In the genomic region with DNA sequence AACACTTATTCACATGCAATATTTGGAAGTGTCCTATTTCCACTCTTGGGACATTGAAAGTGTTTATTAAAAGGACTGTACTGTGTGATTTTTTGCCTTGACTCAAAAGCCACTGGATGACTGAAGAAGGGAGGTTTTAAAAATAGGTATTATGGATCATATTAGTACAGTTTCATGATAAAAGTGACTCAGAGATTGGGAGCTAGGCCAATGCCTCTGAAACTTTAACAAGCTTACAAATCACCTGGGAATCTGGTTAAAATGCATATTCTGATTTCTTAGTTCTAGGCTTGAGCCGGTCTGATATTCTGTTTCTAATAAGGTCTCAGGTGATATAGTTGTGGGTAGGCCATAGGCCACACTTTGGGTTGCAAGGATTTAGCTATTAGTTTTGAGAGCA, we compare ENCODE assay signal across 28 cellular contexts.
DNase-seq lines count a peak whose midpoint lies in the region; ATAC-seq and TF ChIP-seq lines count a peak whose summit lies in the region.
"Had no signal": no experiment of that assay in that cellular context is flagged by ENCODE, and none has a peak within 500 bp of the region (broad histone marks: within the 10 kb centered on the region; RNA-seq: fewer than 3 reads in every experiment).

No MANE protein-coding gene starts in this region.

- no peaks in the 10 kb centered on the region for H3K27me3 Mint-ChIP-seq in activated CD8-positive, alpha-beta memory T cell treated with anti-CD3 and anti-CD28 coated beads, Interleukin-2, amount 10 ng/mL, durations not matched to agents 7 days and 5 days
- H3K27me3 Mint-ChIP-seq: central memory CD8-positive, alpha-beta T cell had no signal

- H3K4me3 ChIP-seq in BLaER1 treated with 17β-estradiol and CSF1 and Interleukin-3, amounts not matched to agents 10 nM and 100 nM, result no peak overlapping the region
- H3K4me3 ChIP-seq in adrenal gland, result no peak overlapping the region
- H3K4me3 ChIP-seq: GM23338, pancreas had no signal

- no peak overlapping the region for H3K27ac Mint-ChIP-seq in activated CD8-positive, alpha-beta memory T cell treated with anti-CD3 and anti-CD28 coated beads, Interleukin-2, amount 10 ng/mL, durations not matched to agents 7 days and 5 days
- H3K27ac Mint-ChIP-seq: activated CD8-positive, alpha-beta T cell treated with anti-CD3 and anti-CD28 coated beads, Interleukin-2, amount 10 ng/mL, durations not matched to agents 7 days and 5 days; GM23338; HFFc6; mesothelial cell of epicardium; T-helper 1 cell treated with Interleukin-12 subunit alpha and Interleukin-12 subunit beta and Interleukin-4 antibody, amounts not matched to agents 30 μg/mL and 1 μg/mL, for 36 hours had no signal

- intact Hi-C loops in adrenal gland (cut with DNase I), result no loop called here

- no peaks in the 10 kb centered on the region for H3K4me1 Mint-ChIP-seq in activated CD8-positive, alpha-beta memory T cell treated with anti-CD3 and anti-CD28 coated beads, Interleukin-2, amount 10 ng/mL, durations not matched to agents 7 days and 5 days
- H3K4me1 Mint-ChIP-seq: central memory CD8-positive, alpha-beta T cell had no signal

- no peaks in the 10 kb centered on the region for H3K27me3 ChIP-seq in BLaER1 treated with 17β-estradiol and CSF1 and Interleukin-3, amounts not matched to agents 10 nM and 100 nM
- H3K27me3 ChIP-seq in adrenal gland, result no peaks in the 10 kb centered on the region
- H3K27me3 ChIP-seq: pancreas had no signal

- DNase-seq in adrenal gland, result peak in 4 of 7 donors; percentile 29 to 61 (median 44)
- peak; percentile 19 for DNase-seq in non-pigmented ciliary epithelial cell (ENCODE audit: low read depth)
- no peak for DNase-seq in NCI-H524 treated with DMSO at 0.1 percent for 48 hours (lab: John Stamatoyannopoulos, UW)
- no peak for DNase-seq in activated CD8-positive, alpha-beta memory T cell treated with anti-CD3 and anti-CD28 coated beads, Interleukin-2, amount 10 ng/mL, durations not matched to agents 7 days and 5 days
- no peak for DNase-seq in NCI-H146 treated with DMSO at 0.1 percent for 48 hours (lab: John Stamatoyannopoulos, UW; ENCODE audit: unreplicated experiment)
- no peak for DNase-seq in activated gamma-delta T cell (lab: John Stamatoyannopoulos, UW)
- DNase-seq: activated CD4-positive, alpha-beta T cell treated with anti-CD3 and anti-CD28 coated beads for 1 hour; activated CD8-positive, alpha-beta T cell treated with anti-CD3 and anti-CD28 coated beads, Interleukin-2, amount 10 ng/mL, durations not matched to agents 7 days and 5 days; activated effector memory CD4-positive, alpha-beta T cell treated with anti-CD3 and anti-CD28 coated beads, Interleukin-2, amount 50 U/mL, for 16 hours; AML-193; DMS79; foreskin melanocyte; HFFc6; MM.1S; natural killer cell; NCI-H1436 treated with DMSO at 0.1 percent for 48 hours; NCI-H510A treated with DMSO at 0.1 percent for 48 hours; pancreas; right cardiac atrium; stimulated activated naive CD8-positive, alpha-beta T cell treated with anti-CD3 and anti-CD28 coated beads, Interleukin-15, Interleukin-2, amounts not matched to agents 100 U/mL and 50 U/mL, for 24 hours; trophoblast cell had no signal

- H3K4me3 Mint-ChIP-seq in activated CD8-positive, alpha-beta memory T cell treated with anti-CD3 and anti-CD28 coated beads, Interleukin-2, amount 10 ng/mL, durations not matched to agents 7 days and 5 days, result no peak overlapping the region
- H3K4me3 Mint-ChIP-seq: activated CD8-positive, alpha-beta T cell treated with anti-CD3 and anti-CD28 coated beads, Interleukin-2, amount 10 ng/mL, durations not matched to agents 7 days and 5 days; central memory CD8-positive, alpha-beta T cell; GM23338; HFFc6; mesothelial cell of epicardium; natural killer cell; T-helper 1 cell treated with Interleukin-12 subunit alpha and Interleukin-12 subunit beta and Interleukin-4 antibody, amounts not matched to agents 30 μg/mL and 1 μg/mL, for 36 hours had no signal

- no peak for TF ChIP-seq POLR2A in adrenal gland (IDR thresholded peaks at IDR 0.05)

- no peak overlapping the region for H3K9ac ChIP-seq in BLaER1 treated with 17β-estradiol and CSF1 and Interleukin-3, amounts not matched to agents 10 nM and 100 nM

- peaks cover 4 to 48% (median 12%) of the 10 kb centered on the region in 11 experiments; a peak in 15 of 22 replicates for H3K36me3 ChIP-seq in BLaER1 treated with 17β-estradiol and CSF1 and Interleukin-3, amounts not matched to agents 10 nM and 100 nM
- no peaks in the 10 kb centered on the region for H3K36me3 ChIP-seq in adrenal gland (replicated peaks in 1 of 2)
- H3K36me3 ChIP-seq: pancreas had no signal

- H3K9me3 ChIP-seq in BLaER1 treated with 17β-estradiol and CSF1 and Interleukin-3, amounts not matched to agents 10 nM and 100 nM (replicated peaks in 1 of 11), result peaks cover 0 to 61% (median 15%) of the 10 kb centered on the region in 11 experiments; a peak in 13 of 22 replicates
- no peaks in the 10 kb centered on the region for H3K9me3 ChIP-seq in adrenal gland (replicated peaks in 1 of 3)
- H3K9me3 ChIP-seq: pancreas had no signal

- H4K20me1 ChIP-seq in BLaER1 treated with 17β-estradiol and CSF1 and Interleukin-3, amounts not matched to agents 10 nM and 100 nM, result no peaks in the 10 kb centered on the region

- H3K36me3 Mint-ChIP-seq in activated CD8-positive, alpha-beta memory T cell treated with anti-CD3 and anti-CD28 coated beads, Interleukin-2, amount 10 ng/mL, durations not matched to agents 7 days and 5 days, result no peaks in the 10 kb centered on the region
- H3K36me3 Mint-ChIP-seq: natural killer cell had no signal

- H3K4me2 ChIP-seq in BLaER1 treated with 17β-estradiol and CSF1 and Interleukin-3, amounts not matched to agents 10 nM and 100 nM, result peak overlapping the region in 10 of 11 experiments; percentile 2 to 87 (median 30); a peak in 12 of 22 replicates
- H3K4me2 ChIP-seq: GM23338 had no signal

- WGBS in adrenal gland, 4 donors, result 44 to 70% (median 50%) methylated on average over 1 of the region's 1 CpG

- peaks cover 29 to 62% (median 55%) of the 10 kb centered on the region in 10 experiments for H3K4me1 ChIP-seq in BLaER1 treated with 17β-estradiol and CSF1 and Interleukin-3, amounts not matched to agents 10 nM and 100 nM
- peaks cover 34 to 66% of the 10 kb centered on the region in 2 donors for H3K4me1 ChIP-seq in adrenal gland (replicated peaks in 1 of 2)
- H3K4me1 ChIP-seq: pancreas had no signal

- H3K9me3 Mint-ChIP-seq in activated CD8-positive, alpha-beta memory T cell treated with anti-CD3 and anti-CD28 coated beads, Interleukin-2, amount 10 ng/mL, durations not matched to agents 7 days and 5 days (ENCODE audit: low read depth), result peaks cover 6% of the 10 kb centered on the region
- H3K9me3 Mint-ChIP-seq: GM23338, natural killer cell had no signal

- CTCF ChIA-PET in activated CD8-positive, alpha-beta memory T cell treated with anti-CD3 and anti-CD28 coated beads, Interleukin-2, amount 10 ng/mL, durations not matched to agents 7 days and 5 days (lab: Charles Lee), result no interaction called here

- peak overlapping the region; percentile 93 to 99 (median 97); a peak in 18 of 22 replicates for H3K27ac ChIP-seq in BLaER1 treated with 17β-estradiol and CSF1 and Interleukin-3, amounts not matched to agents 10 nM and 100 nM
- H3K27ac ChIP-seq in adrenal gland (peak overlapping the region in 4 of 5 donors; percentile 16 to 89 (median 76)), cingulate gyrus (ENCODE audit: low read depth, low read length) (peak overlapping the region; percentile 89)
- H3K27ac ChIP-seq: pancreas had no signal

- no peak for ATAC-seq in activated CD8-positive, alpha-beta memory T cell treated with anti-CD3 and anti-CD28 coated beads, Interleukin-2, amount 10 ng/mL, durations not matched to agents 7 days and 5 days
- ATAC-seq: activated CD8-positive, alpha-beta T cell treated with anti-CD3 and anti-CD28 coated beads, Interleukin-2, amount 10 ng/mL, durations not matched to agents 7 days and 5 days; GM23338; left lobe of liver; natural killer cell; pancreas; right cardiac atrium; stimulated activated naive CD8-positive, alpha-beta T cell treated with anti-CD3 and anti-CD28 coated beads, Interleukin-15, Interleukin-2, amounts not matched to agents 100 U/mL and 50 U/mL, for 24 hours had no signal

- no peak for TF ChIP-seq CTCF in adrenal gland (IDR thresholded peaks at IDR 0.05)

Comparison
In these comparisons a context has a peak if more than half of its experiments do, and no peak if none do; other contexts are left out.
1. DNase-seq: peak in adrenal gland (4 of 7) and non-pigmented ciliary epithelial cell (single experiment); none in NCI-H524 treated with DMSO at 0.1 percent for 48 hours (single experiment), activated CD8-positive, alpha-beta memory T cell treated with anti-CD3 and anti-CD28 coated beads, Interleukin-2, amount 10 ng/mL, durations not matched to agents 7 days and 5 days (single experiment), NCI-H146 treated with DMSO at 0.1 percent for 48 hours (single experiment) and activated gamma-delta T cell (single experiment).
2. Peak in every context shown above with its lines, with median percentiles within 50 percentile points of each other: H3K27ac ChIP-seq.